ENCODE assay signal across 16 cellular contexts in genomic region chr6:1840491-1841121, GRCh38.
A peak's percentile ranks its signal among the peaks of the same experiment; 100 is the strongest.
DNase-seq lines count a peak whose midpoint lies in the region; ATAC-seq and TF ChIP-seq lines count a peak whose summit lies in the region.
"Had no signal": no experiment of that assay in that cellular context is flagged by ENCODE, and none has a peak within 500 bp of the region (broad histone marks: within the 10 kb centered on the region; RNA-seq: fewer than 3 reads in every experiment).

No MANE protein-coding gene starts in this region.

- ATAC-seq in mucosa of descending colon (peak; percentile 28), GM18520 (IDR thresholded peaks at IDR 0.05; ENCODE audit: unreplicated experiment) (no peak)
- ATAC-seq in activated CD8-positive, alpha-beta T cell treated with anti-CD3 and anti-CD28 coated beads for 36 hours, result no peak

- no peaks in the 10 kb centered on the region for H3K9me3 Mint-ChIP-seq in MCF 10A (ENCODE audit: unreplicated experiment)
- no peaks in the 10 kb centered on the region for H3K9me3 Mint-ChIP-seq in activated CD8-positive, alpha-beta T cell treated with anti-CD3 and anti-CD28 coated beads for 36 hours

- no peaks in the 10 kb centered on the region for H3K27me3 ChIP-seq in mammary epithelial cell (ENCODE audit: insufficient read depth, low read length)
- no peaks in the 10 kb centered on the region for H3K27me3 ChIP-seq in tibial artery

- in situ Hi-C loops in mammary epithelial cell (cut with MboI; ENCODE audit: low sequenced_read_pairs in 2 of 2), result no loop called here

- DNase-seq in MCF 10A (ENCODE audit: unreplicated experiment) (peak; percentile 56), mammary epithelial cell (no peak), epithelial cell of esophagus (ENCODE audit: low read depth) (peak; percentile 58), mucosa of descending colon (no peak), tibial artery (peak; percentile 59 to 70)
- DNase-seq in activated CD8-positive, alpha-beta T cell treated with anti-CD3 and anti-CD28 coated beads for 36 hours, result no peak
- DNase-seq in activated CD4-positive, CD25-positive, alpha-beta regulatory T cell treated with anti-CD3 and anti-CD28 coated beads, Interleukin-2, amount 50 U/mL, for 72 hours, result no peak
- DNase-seq: C1 segment of cervical spinal cord, DMS153, EL, NCI-H1417, NCI-H1930, NCI-H2171 treated with DMSO at 0.1 percent for 48 hours, NCI-H510A had no signal

- H3K4me1 ChIP-seq in mammary epithelial cell (ENCODE audit: insufficient read depth, low read length) (peaks cover 15% of the 10 kb centered on the region), mucosa of descending colon (ENCODE audit: low read depth) (no peaks in the 10 kb centered on the region), tibial artery (peaks cover 0 to 49% (median 24%) of the 10 kb centered on the region in 4 donors)

- H3K4me3 Mint-ChIP-seq in MCF 10A (ENCODE audit: unreplicated experiment), result no peak overlapping the region
- no peak overlapping the region for H3K4me3 Mint-ChIP-seq in activated CD8-positive, alpha-beta T cell treated with anti-CD3 and anti-CD28 coated beads for 36 hours

- peaks cover 14% of the 10 kb centered on the region for H3K4me1 Mint-ChIP-seq in MCF 10A (ENCODE audit: insufficient read depth, unreplicated experiment)
- no peaks in the 10 kb centered on the region for H3K4me1 Mint-ChIP-seq in activated CD8-positive, alpha-beta T cell treated with anti-CD3 and anti-CD28 coated beads for 36 hours (ENCODE audit: low read depth)

- no peak overlapping the region for H3K27ac Mint-ChIP-seq in MCF 10A (ENCODE audit: low read depth, unreplicated experiment)
- no peak overlapping the region for H3K27ac Mint-ChIP-seq in activated CD8-positive, alpha-beta T cell treated with anti-CD3 and anti-CD28 coated beads for 36 hours

- H3K4me2 ChIP-seq in mammary epithelial cell (ENCODE audit: insufficient read depth, low read depth, low read length), result no peak overlapping the region

- no peaks in the 10 kb centered on the region for H3K36me3 ChIP-seq in mammary epithelial cell (ENCODE audit: insufficient read depth, low read length)
- no peaks in the 10 kb centered on the region for H3K36me3 ChIP-seq in mucosa of descending colon (ENCODE audit: low read depth)
- no peaks in the 10 kb centered on the region for H3K36me3 ChIP-seq in tibial artery

- no peaks in the 10 kb centered on the region for H3K36me3 Mint-ChIP-seq in MCF 10A (ENCODE audit: insufficient read depth, unreplicated experiment)
- no peaks in the 10 kb centered on the region for H3K36me3 Mint-ChIP-seq in activated CD8-positive, alpha-beta T cell treated with anti-CD3 and anti-CD28 coated beads for 36 hours (ENCODE audit: low read depth)

- CTCF ChIA-PET in MCF 10A (lab: Yijun Ruan, JAX) (no interaction called here), mammary epithelial cell (lab: Charles Lee; ENCODE audit: low non-redundant PET) (no interaction called here)
- CTCF ChIA-PET in activated CD8-positive, alpha-beta T cell treated with anti-CD3 and anti-CD28 coated beads for 36 hours (lab: Charles Lee), result no interaction called here

- POLR2A ChIA-PET in MCF 10A (lab: Yijun Ruan, JAX), result no interaction called here
- POLR2A ChIA-PET in activated CD8-positive, alpha-beta T cell treated with anti-CD3 and anti-CD28 coated beads for 36 hours (lab: Charles Lee), result no interaction called here

- H3K9ac ChIP-seq in mammary epithelial cell (ENCODE audit: insufficient read depth, low read length), result no peak overlapping the region

- dilution Hi-C loops in mammary epithelial cell (cut with HindIII; ENCODE audit: low sequenced_read_pairs), result no loop called here

- no peak overlapping the region for H2AFZ ChIP-seq in mammary epithelial cell (ENCODE audit: low read depth, low read length)

- no peaks in the 10 kb centered on the region for H4K20me1 ChIP-seq in mammary epithelial cell (ENCODE audit: insufficient read depth, low read length)

- intact Hi-C loops in MCF 10A (cut with micrococcal nuclease), result no loop called here
- intact Hi-C loops in mammary epithelial cell (cut with micrococcal nuclease), result no loop called here
- intact Hi-C loops in mucosa of descending colon (cut with DNase I, micrococcal nuclease), result no loop called here
- intact Hi-C loops in tibial artery (cut with DNase I; ENCODE audit: low total_unique reads), result no loop called here
- intact Hi-C loops in activated CD8-positive, alpha-beta T cell treated with anti-CD3 and anti-CD28 coated beads for 36 hours (cut with micrococcal nuclease), result no loop called here

- H3K4me3 ChIP-seq in mammary epithelial cell (replicated peaks in 1 of 3; ENCODE audit: insufficient read depth in 1 of 3, low read depth in 2 of 3, low read length in 3 of 3) (no peak overlapping the region), epithelial cell of esophagus (ENCODE audit: low read length) (no peak overlapping the region), mucosa of descending colon (no peak overlapping the region), tibial artery (peak overlapping the region; percentile 23 to 33)

- no peaks in the 10 kb centered on the region for H3K9me3 ChIP-seq in mammary epithelial cell (replicated peaks; ENCODE audit: insufficient read depth, low read length)
- no peaks in the 10 kb centered on the region for H3K9me3 ChIP-seq in mucosa of descending colon
- no peaks in the 10 kb centered on the region for H3K9me3 ChIP-seq in tibial artery

- H3K27ac ChIP-seq in mammary epithelial cell (ENCODE audit: insufficient read depth, low read depth, low read length) (no peak overlapping the region), tibial artery (peak overlapping the region; percentile 72 to 73)
- H3K27ac ChIP-seq: 22Rv1 had no signal

- H3K27me3 Mint-ChIP-seq in MCF 10A (ENCODE audit: insufficient read depth, unreplicated experiment), result no peaks in the 10 kb centered on the region
- H3K27me3 Mint-ChIP-seq in activated CD8-positive, alpha-beta T cell treated with anti-CD3 and anti-CD28 coated beads for 36 hours, result no peaks in the 10 kb centered on the region

- BruUV-seq in MCF 10A (replicated peaks; lab: Mats Ljungman, UMichigan) (no TSS peak), mammary epithelial cell (replicated peaks; lab: Mats Ljungman, UMichigan) (no TSS peak)

- H3K79me2 ChIP-seq in mammary epithelial cell (ENCODE audit: insufficient read depth, low read length), result no peaks in the 10 kb centered on the region

- 94% methylated on average over 12 of the region's 13 CpGs for WGBS in mammary epithelial cell (ENCODE audit: low coverage, missing lambda C conversion rate)

- TF ChIP-seq CTCF in MCF 10A (IDR thresholded peaks at IDR 0.05; ENCODE audit: unreplicated experiment) (no peak), mammary epithelial cell (conservative IDR thresholded peaks at IDR 0.05 in 1 of 2, IDR thresholded peaks at IDR 0.05 in 1 of 2; ENCODE audit: extremely low read depth in 1 of 2, insufficient read depth in 1 of 2, low read depth in 1 of 2, low read length in 2 of 2) (no peak), epithelial cell of esophagus (IDR thresholded peaks at IDR 0.05; ENCODE audit: insufficient read depth, low read depth, low read length, missing control alignments) (no peak), mucosa of descending colon (IDR thresholded peaks at IDR 0.05) (no peak), tibial artery (IDR thresholded peaks at IDR 0.05) (no peak)
- no peak for TF ChIP-seq CTCF in activated CD8-positive, alpha-beta T cell treated with anti-CD3 and anti-CD28 coated beads for 36 hours (IDR thresholded peaks at IDR 0.05)

Comparison
In these comparisons a context has a peak if more than half of its experiments do, and no peak if none do; other contexts are left out.
1. DNase-seq: peak in MCF 10A (single experiment), epithelial cell of esophagus (single experiment) and tibial artery (2 of 2); none in mammary epithelial cell (single experiment), mucosa of descending colon (0 of 3), activated CD8-positive, alpha-beta T cell treated with anti-CD3 and anti-CD28 coated beads for 36 hours (single experiment) and activated CD4-positive, CD25-positive, alpha-beta regulatory T cell treated with anti-CD3 and anti-CD28 coated beads, Interleukin-2, amount 50 U/mL, for 72 hours (single experiment).
2. H3K4me3 ChIP-seq: peak in tibial artery (2 of 2); none in mammary epithelial cell (0 of 3), epithelial cell of esophagus (single experiment) and mucosa of descending colon (single experiment).